ENCODE assay signal across 13 cellular contexts in the genomic region with DNA sequence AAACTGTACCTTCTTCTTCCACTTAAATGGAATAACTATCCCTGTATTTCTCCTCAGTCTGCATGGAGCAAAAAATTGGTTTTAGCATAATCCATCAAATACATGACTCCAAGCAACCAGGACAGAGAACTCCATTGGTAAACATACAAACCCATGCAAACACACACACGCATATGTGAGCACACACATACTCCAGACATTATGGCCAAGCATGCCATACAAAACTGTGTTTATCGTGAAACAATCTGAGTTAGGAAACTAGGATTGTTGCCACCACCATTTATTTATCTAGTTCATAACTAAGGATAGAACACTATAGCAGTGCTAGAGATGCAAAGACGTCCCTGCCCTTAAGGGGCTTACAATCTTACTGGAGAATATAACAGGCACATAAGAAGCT.
DNase-seq lines count a peak whose midpoint lies in the region; ATAC-seq and TF ChIP-seq lines count a peak whose summit lies in the region.
"Had no signal": no experiment of that assay in that cellular context is flagged by ENCODE, and none has a peak within 500 bp of the region (broad histone marks: within the 10 kb centered on the region; RNA-seq: fewer than 3 reads in every experiment).

No MANE protein-coding gene starts in this region.

- no peak overlapping the region for H3K4me3 Mint-ChIP-seq in activated CD4-positive, alpha-beta T cell treated with anti-CD3 and anti-CD28 coated beads for 36 hours
- no peak overlapping the region for H3K4me3 Mint-ChIP-seq in natural killer cell
- H3K4me3 Mint-ChIP-seq in natural killer cell treated with Interleukin-12 subunit alpha and Interleukin-12 subunit beta and Interleukin-15 and Interleukin-18, amount 100 ng/mL, for 72 hours, result no peak overlapping the region

- ATAC-seq in activated CD4-positive, alpha-beta T cell treated with anti-CD3 and anti-CD28 coated beads for 36 hours, result no peak
- no peak for ATAC-seq in natural killer cell
- no peak for ATAC-seq in natural killer cell treated with Interleukin-12 subunit alpha and Interleukin-12 subunit beta and Interleukin-15 and Interleukin-18, amount 100 ng/mL, for 72 hours
- ATAC-seq: HCT116 had no signal

- H3K9me3 Mint-ChIP-seq in activated CD4-positive, alpha-beta T cell treated with anti-CD3 and anti-CD28 coated beads for 36 hours (ENCODE audit: low read depth), result no peaks in the 10 kb centered on the region
- no peaks in the 10 kb centered on the region for H3K9me3 Mint-ChIP-seq in natural killer cell
- H3K9me3 Mint-ChIP-seq in natural killer cell treated with Interleukin-12 subunit alpha and Interleukin-12 subunit beta and Interleukin-15 and Interleukin-18, amount 100 ng/mL, for 72 hours, result no peaks in the 10 kb centered on the region

- CTCF ChIA-PET in activated CD4-positive, alpha-beta T cell treated with anti-CD3 and anti-CD28 coated beads for 36 hours (lab: Charles Lee), result interaction anchor here (1.3 kb wide), 1 partner anchor 13 kb away, joined by 6 read pairs; no protein-coding TSS in a partner anchor

- no peak overlapping the region for H3K4me3 ChIP-seq in lower leg skin (ENCODE audit: low read depth, poor library complexity, severe bottlenecking)
- H3K4me3 ChIP-seq: BLaER1, GM23248 had no signal

- TF ChIP-seq CTCF in natural killer cell (IDR thresholded peaks at IDR 0.05) (no peak), lower leg skin (IDR thresholded peaks at IDR 0.05) (no peak)

- peak overlapping the region; percentile 32 for H3K27ac ChIP-seq in caudate nucleus (ENCODE audit: low read depth, low read length)
- H3K27ac ChIP-seq: 22Rv1, BLaER1, GM23248 had no signal

- no peak for DNase-seq in activated CD4-positive, alpha-beta T cell treated with anti-CD3 and anti-CD28 coated beads for 36 hours
- DNase-seq in activated CD4-positive, alpha-beta T cell treated with anti-CD3 and anti-CD28 coated beads, Interleukin-2, amount 50 U/mL, for 1 hour, result no peak
- DNase-seq in natural killer cell (no peak), caudate nucleus (lab: John Stamatoyannopoulos, UW) (no peak), NOMO-1 treated with DMSO at 0.1 percent for 48 hours (lab: John Stamatoyannopoulos, UW; ENCODE audit: unreplicated experiment) (no peak), lower leg skin (ENCODE audit: low spot score in 2 of 2) (no peak)
- no peak for DNase-seq in natural killer cell treated with Interleukin-12 subunit alpha and Interleukin-12 subunit beta and Interleukin-15 and Interleukin-18, amount 100 ng/mL, for 72 hours (ENCODE audit: low spot score)
- no peak for DNase-seq in activated CD8-positive, alpha-beta memory T cell treated with anti-CD3 and anti-CD28 coated beads, Interleukin-2, amount 50 U/mL, for 48 hours
- DNase-seq: AML-193, GM23248 had no signal

- peak overlapping the region; percentile 16 for H3K27ac Mint-ChIP-seq in activated CD4-positive, alpha-beta T cell treated with anti-CD3 and anti-CD28 coated beads for 36 hours
- H3K27ac Mint-ChIP-seq in natural killer cell, result peak overlapping the region; percentile 29 to 30
- no peak overlapping the region for H3K27ac Mint-ChIP-seq in natural killer cell treated with Interleukin-12 subunit alpha and Interleukin-12 subunit beta and Interleukin-15 and Interleukin-18, amount 100 ng/mL, for 72 hours

- no peak for TF ChIP-seq POLR2A in lower leg skin (IDR thresholded peaks at IDR 0.05)

- POLR2A ChIA-PET in activated CD4-positive, alpha-beta T cell treated with anti-CD3 and anti-CD28 coated beads for 36 hours (lab: Charles Lee), result no interaction called here

- intact Hi-C loops in activated CD4-positive, alpha-beta T cell treated with anti-CD3 and anti-CD28 coated beads for 36 hours (cut with DNase I, micrococcal nuclease), result no loop called here
- intact Hi-C loops in natural killer cell (cut with micrococcal nuclease) (no loop called here), lower leg skin (cut with DNase I; ENCODE audit: low total_unique reads) (no loop called here)

- WGBS in lower leg skin, 2 donors, result 94 to 96% methylated on average over 3 of the region's 3 CpGs

- peaks cover 37% of the 10 kb centered on the region for H3K36me3 Mint-ChIP-seq in activated CD4-positive, alpha-beta T cell treated with anti-CD3 and anti-CD28 coated beads for 36 hours (ENCODE audit: low read depth)
- peaks cover 11% of the 10 kb centered on the region for H3K36me3 Mint-ChIP-seq in natural killer cell
- H3K36me3 Mint-ChIP-seq in natural killer cell treated with Interleukin-12 subunit alpha and Interleukin-12 subunit beta and Interleukin-15 and Interleukin-18, amount 100 ng/mL, for 72 hours, result peaks cover 13% of the 10 kb centered on the region

- no peaks in the 10 kb centered on the region for H3K27me3 Mint-ChIP-seq in activated CD4-positive, alpha-beta T cell treated with anti-CD3 and anti-CD28 coated beads for 36 hours
- no peaks in the 10 kb centered on the region for H3K27me3 Mint-ChIP-seq in natural killer cell (ENCODE audit: low read depth in 2 of 2)
- H3K27me3 Mint-ChIP-seq in natural killer cell treated with Interleukin-12 subunit alpha and Interleukin-12 subunit beta and Interleukin-15 and Interleukin-18, amount 100 ng/mL, for 72 hours, result no peaks in the 10 kb centered on the region

- H3K4me1 Mint-ChIP-seq in activated CD4-positive, alpha-beta T cell treated with anti-CD3 and anti-CD28 coated beads for 36 hours, result peaks cover 23% of the 10 kb centered on the region
- peaks cover 13 to 14% of the 10 kb centered on the region in 2 donors for H3K4me1 Mint-ChIP-seq in natural killer cell
- peaks cover 5 to 14% of the 10 kb centered on the region in 2 donors for H3K4me1 Mint-ChIP-seq in natural killer cell treated with Interleukin-12 subunit alpha and Interleukin-12 subunit beta and Interleukin-15 and Interleukin-18, amount 100 ng/mL, for 72 hours (ENCODE audit: low read depth in 2 of 2)

Comparison
In these comparisons a context has a peak if more than half of its experiments do, and no peak if none do; other contexts are left out.
1. H3K27ac Mint-ChIP-seq: peak in activated CD4-positive, alpha-beta T cell treated with anti-CD3 and anti-CD28 coated beads for 36 hours (single experiment) and natural killer cell (2 of 2); none in natural killer cell treated with Interleukin-12 subunit alpha and Interleukin-12 subunit beta and Interleukin-15 and Interleukin-18, amount 100 ng/mL, for 72 hours (0 of 2).